8 cellular contexts compared by ENCODE assay signal in genomic region chr11:77819411-77819920, GRCh38. TPM values are rescaled to one million over a fixed set of nuclear protein-coding genes. Genes with fewer than 3 reads are reported as not detected.
DNase-seq lines count a peak whose midpoint lies in the region; ATAC-seq and TF ChIP-seq lines count a peak whose summit lies in the region.

No MANE protein-coding gene starts in this region.

- no peaks in the 10 kb centered on the region for H3K9me3 Mint-ChIP-seq in T-helper 1 cell treated with Interleukin-12 subunit alpha and Interleukin-12 subunit beta and Interleukin-4 antibody, amounts not matched to agents 30 μg/mL and 1 μg/mL, for 36 hours

- H3K4me1 Mint-ChIP-seq in T-helper 1 cell treated with Interleukin-12 subunit alpha and Interleukin-12 subunit beta and Interleukin-4 antibody, amounts not matched to agents 30 μg/mL and 1 μg/mL, for 36 hours (ENCODE audit: low read depth), result peaks cover 31% of the 10 kb centered on the region

- H3K27ac Mint-ChIP-seq in T-helper 1 cell treated with Interleukin-12 subunit alpha and Interleukin-12 subunit beta and Interleukin-4 antibody, amounts not matched to agents 30 μg/mL and 1 μg/mL, for 36 hours, result peak overlapping the region; percentile 92

- under 1% methylated on average over 19 of the region's 19 CpGs for WGBS in right cardiac atrium
- 0% methylated on average over 19 of the region's 19 CpGs for WGBS in psoas muscle, 3 donors
- 0% methylated on average over 19 of the region's 19 CpGs for WGBS in urinary bladder

- H3K36me3 ChIP-seq in psoas muscle (ENCODE audit: insufficient read depth in 1 of 2, low read depth in 1 of 2), result no peaks in the 10 kb centered on the region
- H3K36me3 ChIP-seq in urinary bladder (ENCODE audit: insufficient read depth), result no peaks in the 10 kb centered on the region

- H3K27me3 Mint-ChIP-seq in T-helper 1 cell treated with Interleukin-12 subunit alpha and Interleukin-12 subunit beta and Interleukin-4 antibody, amounts not matched to agents 30 μg/mL and 1 μg/mL, for 36 hours (ENCODE audit: low read depth), result no peaks in the 10 kb centered on the region

- intact Hi-C loops in right cardiac atrium (cut with DNase I) (no loop called here), psoas muscle (cut with DNase I) (no loop called here)

- H3K4me3 Mint-ChIP-seq in T-helper 1 cell treated with Interleukin-12 subunit alpha and Interleukin-12 subunit beta and Interleukin-4 antibody, amounts not matched to agents 30 μg/mL and 1 μg/mL, for 36 hours, result peak overlapping the region; percentile 96

- H3K4me3 ChIP-seq in right cardiac atrium (ENCODE audit: low read length), result peak overlapping the region; percentile 89
- H3K4me3 ChIP-seq in psoas muscle, result peak overlapping the region; percentile 97
- H3K4me3 ChIP-seq in urinary bladder (ENCODE audit: low read depth, low read length), result peak overlapping the region; percentile 99

- peak overlapping the region; percentile 89 for H3K27ac ChIP-seq in angular gyrus (ENCODE audit: low read depth, low read length)
- H3K27ac ChIP-seq in right cardiac atrium (ENCODE audit: low read length), result peak overlapping the region; percentile 75
- peak overlapping the region; percentile 96 for H3K27ac ChIP-seq in psoas muscle
- H3K27ac ChIP-seq in urinary bladder (ENCODE audit: low read depth), result peak overlapping the region; percentile 94

- DNase-seq in NCI-H1694 treated with DMSO at 0.1 percent for 48 hours (lab: John Stamatoyannopoulos, UW) (peak; percentile 72), right cardiac atrium (peak; percentile 82 to 94 (median 91)), psoas muscle (peak; percentile 81 to 90)

- H3K4me1 ChIP-seq in right cardiac atrium (ENCODE audit: control insufficient read depth, insufficient read depth, low read length) (no peaks in the 10 kb centered on the region), psoas muscle (peaks cover 36% of the 10 kb centered on the region), urinary bladder (ENCODE audit: insufficient read depth) (no peaks in the 10 kb centered on the region)

- peak; percentile 48 for ATAC-seq in GM18498 (IDR thresholded peaks at IDR 0.05; ENCODE audit: unreplicated experiment)
- peak; percentile 48 for ATAC-seq in HG02943 (IDR thresholded peaks at IDR 0.05; ENCODE audit: low read depth, unreplicated experiment)
- ATAC-seq in right cardiac atrium, result peak; percentile 65 to 68
- ATAC-seq in psoas muscle, result peak; percentile 38 to 61 (median 54)

- no peak for TF ChIP-seq CTCF in psoas muscle (IDR thresholded peaks at IDR 0.05)

- H3K36me3 Mint-ChIP-seq in T-helper 1 cell treated with Interleukin-12 subunit alpha and Interleukin-12 subunit beta and Interleukin-4 antibody, amounts not matched to agents 30 μg/mL and 1 μg/mL, for 36 hours (ENCODE audit: low read depth), result peaks cover 14% of the 10 kb centered on the region

- H3K9me3 ChIP-seq in right cardiac atrium (ENCODE audit: control insufficient read depth, low read length), result no peaks in the 10 kb centered on the region
- H3K9me3 ChIP-seq in psoas muscle, result peaks cover 4% of the 10 kb centered on the region

- no peaks in the 10 kb centered on the region for H3K27me3 ChIP-seq in right cardiac atrium (ENCODE audit: control insufficient read depth, insufficient read depth)
- H3K27me3 ChIP-seq in psoas muscle (ENCODE audit: insufficient read depth in 3 of 3, low read length in 2 of 3), result no peaks in the 10 kb centered on the region

RNA-seq across cellular contexts. Expression of gene RSF1, which starts 1.1 kb away (rescaled TPM):
- total RNA-seq in right cardiac atrium (10 to 100 TPM; 41.3 to 53.1 (median 46.2) TPM), psoas muscle (10 to 100 TPM; 30.0 to 34.8 (median 32.4) TPM), urinary bladder (81.1 TPM)
- polyA plus RNA-seq in right cardiac atrium (11.0 TPM), psoas muscle (10 to 100 TPM in 1 of 3 donors, 1 to 10 TPM in 2; 2.7 to 18.5 (median 6.9) TPM), urinary bladder (20.5 TPM)

RNA-seq across cellular contexts. Expression of gene AAMDC, which starts 1.5 kb away (rescaled TPM):
- total RNA-seq in right cardiac atrium, result 100 to 1,000 TPM in 1 of 4 donors, 10 to 100 TPM in 3; 67.4 to 114 (median 86.7) TPM
- polyA plus RNA-seq in right cardiac atrium, result 237 TPM
- total RNA-seq in psoas muscle, result 10 to 100 TPM; 54.5 to 70.1 (median 61.3) TPM
- polyA plus RNA-seq in psoas muscle, result 100 to 1,000 TPM in 1 of 3 donors, 10 to 100 TPM in 2; 93.4 to 160 (median 99.8) TPM
- total RNA-seq in urinary bladder, result 24.6 TPM
- 74.5 TPM for polyA plus RNA-seq in urinary bladder

Comparison
In these comparisons a context has a peak if more than half of its experiments do, and no peak if none do; other contexts are left out.
1. Peak in every context shown above with its lines: DNase-seq, ATAC-seq, H3K4me3 ChIP-seq and H3K27ac ChIP-seq.